ENCODE assay signal across 1 cellular context in the genomic region with DNA sequence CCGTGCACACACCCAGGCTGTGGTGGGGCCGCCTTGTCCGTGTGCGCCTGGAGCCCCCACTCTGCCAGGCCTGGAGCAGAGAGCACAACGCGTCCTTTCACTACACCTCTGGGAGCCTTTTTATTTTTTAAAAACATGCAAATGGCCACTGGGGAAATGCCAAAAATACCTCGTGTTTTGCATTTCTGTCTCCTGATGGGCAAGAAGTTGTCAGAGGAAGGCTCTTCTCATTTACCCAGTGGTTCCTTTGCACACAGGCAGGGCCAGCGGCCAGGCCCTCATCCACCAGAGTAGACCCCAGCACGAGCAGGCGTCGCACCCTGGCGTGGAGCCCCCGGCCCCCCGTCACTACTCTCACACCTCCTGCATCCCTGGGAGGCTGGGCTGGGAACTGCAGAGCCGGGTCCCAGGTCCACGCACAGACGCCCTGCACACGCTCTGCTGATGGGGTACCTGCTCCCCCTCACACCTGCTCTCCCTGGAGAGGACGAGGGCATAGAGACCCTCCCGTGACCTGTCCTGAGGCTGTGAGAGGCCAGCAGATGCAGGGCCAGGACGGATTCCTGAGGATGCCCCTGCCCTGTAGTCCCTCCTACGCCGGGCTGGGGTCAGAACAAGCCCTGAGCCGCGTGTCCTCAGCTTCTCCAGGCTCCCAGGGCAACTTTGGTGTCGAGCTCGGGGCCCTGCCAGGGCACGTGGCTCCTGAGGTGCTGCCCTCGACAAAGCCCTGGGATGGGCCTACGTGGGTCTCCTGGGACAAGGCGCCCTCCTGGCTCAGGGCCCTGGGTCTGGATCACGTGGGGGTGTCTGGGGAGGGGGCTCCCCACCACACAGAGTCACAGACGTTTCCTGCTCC.
TF ChIP-seq lines count a peak whose summit lies in the region.

No MANE protein-coding gene starts in this region.

TF ChIP-seq in GM23338, 12 proteins besides CTCF, POLR2A, EP300 and RAD21 (continued from another document):
- TF ChIP-seq, protein P1, sequence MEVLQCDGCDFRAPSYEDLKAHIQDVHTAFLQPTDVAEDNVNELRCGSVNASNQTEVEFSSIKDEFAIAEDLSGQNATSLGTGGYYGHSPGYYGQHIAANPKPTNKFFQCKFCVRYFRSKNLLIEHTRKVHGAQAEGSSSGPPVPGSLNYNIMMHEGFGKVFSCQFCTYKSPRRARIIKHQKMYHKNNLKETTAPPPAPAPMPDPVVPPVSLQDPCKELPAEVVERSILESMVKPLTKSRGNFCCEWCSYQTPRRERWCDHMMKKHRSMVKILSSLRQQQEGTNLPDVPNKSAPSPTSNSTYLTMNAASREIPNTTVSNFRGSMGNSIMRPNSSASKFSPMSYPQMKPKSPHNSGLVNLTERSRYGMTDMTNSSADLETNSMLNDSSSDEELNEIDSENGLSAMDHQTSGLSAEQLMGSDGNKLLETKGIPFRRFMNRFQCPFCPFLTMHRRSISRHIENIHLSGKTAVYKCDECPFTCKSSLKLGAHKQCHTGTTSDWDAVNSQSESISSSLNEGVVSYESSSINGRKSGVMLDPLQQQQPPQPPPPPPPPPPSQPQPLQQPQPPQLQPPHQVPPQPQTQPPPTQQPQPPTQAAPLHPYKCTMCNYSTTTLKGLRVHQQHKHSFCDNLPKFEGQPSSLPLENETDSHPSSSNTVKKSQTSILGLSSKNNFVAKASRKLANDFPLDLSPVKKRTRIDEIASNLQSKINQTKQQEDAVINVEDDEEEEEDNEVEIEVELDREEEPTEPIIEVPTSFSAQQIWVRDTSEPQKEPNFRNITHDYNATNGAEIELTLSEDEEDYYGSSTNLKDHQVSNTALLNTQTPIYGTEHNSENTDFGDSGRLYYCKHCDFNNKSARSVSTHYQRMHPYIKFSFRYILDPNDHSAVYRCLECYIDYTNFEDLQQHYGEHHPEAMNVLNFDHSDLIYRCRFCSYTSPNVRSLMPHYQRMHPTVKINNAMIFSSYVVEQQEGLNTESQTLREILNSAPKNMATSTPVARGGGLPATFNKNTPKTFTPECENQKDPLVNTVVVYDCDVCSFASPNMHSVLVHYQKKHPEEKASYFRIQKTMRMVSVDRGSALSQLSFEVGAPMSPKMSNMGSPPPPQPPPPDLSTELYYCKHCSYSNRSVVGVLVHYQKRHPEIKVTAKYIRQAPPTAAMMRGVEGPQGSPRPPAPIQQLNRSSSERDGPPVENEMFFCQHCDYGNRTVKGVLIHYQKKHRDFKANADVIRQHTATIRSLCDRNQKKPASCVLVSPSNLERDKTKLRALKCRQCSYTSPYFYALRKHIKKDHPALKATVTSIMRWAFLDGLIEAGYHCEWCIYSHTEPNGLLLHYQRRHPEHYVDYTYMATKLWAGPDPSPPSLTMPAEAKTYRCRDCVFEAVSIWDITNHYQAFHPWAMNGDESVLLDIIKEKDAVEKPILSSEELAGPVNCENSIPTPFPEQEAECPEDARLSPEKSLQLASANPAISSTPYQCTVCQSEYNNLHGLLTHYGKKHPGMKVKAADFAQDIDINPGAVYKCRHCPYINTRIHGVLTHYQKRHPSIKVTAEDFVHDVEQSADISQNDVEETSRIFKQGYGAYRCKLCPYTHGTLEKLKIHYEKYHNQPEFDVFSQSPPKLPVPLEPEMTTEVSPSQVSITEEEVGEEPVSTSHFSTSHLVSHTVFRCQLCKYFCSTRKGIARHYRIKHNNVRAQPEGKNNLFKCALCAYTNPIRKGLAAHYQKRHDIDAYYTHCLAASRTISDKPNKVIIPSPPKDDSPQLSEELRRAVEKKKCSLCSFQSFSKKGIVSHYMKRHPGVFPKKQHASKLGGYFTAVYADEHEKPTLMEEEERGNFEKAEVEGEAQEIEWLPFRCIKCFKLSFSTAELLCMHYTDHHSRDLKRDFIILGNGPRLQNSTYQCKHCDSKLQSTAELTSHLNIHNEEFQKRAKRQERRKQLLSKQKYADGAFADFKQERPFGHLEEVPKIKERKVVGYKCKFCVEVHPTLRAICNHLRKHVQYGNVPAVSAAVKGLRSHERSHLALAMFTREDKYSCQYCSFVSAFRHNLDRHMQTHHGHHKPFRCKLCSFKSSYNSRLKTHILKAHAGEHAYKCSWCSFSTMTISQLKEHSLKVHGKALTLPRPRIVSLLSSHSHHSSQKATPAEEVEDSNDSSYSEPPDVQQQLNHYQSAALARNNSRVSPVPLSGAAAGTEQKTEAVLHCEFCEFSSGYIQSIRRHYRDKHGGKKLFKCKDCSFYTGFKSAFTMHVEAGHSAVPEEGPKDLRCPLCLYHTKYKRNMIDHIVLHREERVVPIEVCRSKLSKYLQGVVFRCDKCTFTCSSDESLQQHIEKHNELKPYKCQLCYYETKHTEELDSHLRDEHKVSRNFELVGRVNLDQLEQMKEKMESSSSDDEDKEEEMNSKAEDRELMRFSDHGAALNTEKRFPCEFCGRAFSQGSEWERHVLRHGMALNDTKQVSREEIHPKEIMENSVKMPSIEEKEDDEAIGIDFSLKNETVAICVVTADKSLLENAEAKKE (CRISPR knock-in tag; IDR thresholded peaks at IDR 0.05) = no peak
